Comparison of ENCODE assay signal across 8 cellular contexts in the genomic region with DNA sequence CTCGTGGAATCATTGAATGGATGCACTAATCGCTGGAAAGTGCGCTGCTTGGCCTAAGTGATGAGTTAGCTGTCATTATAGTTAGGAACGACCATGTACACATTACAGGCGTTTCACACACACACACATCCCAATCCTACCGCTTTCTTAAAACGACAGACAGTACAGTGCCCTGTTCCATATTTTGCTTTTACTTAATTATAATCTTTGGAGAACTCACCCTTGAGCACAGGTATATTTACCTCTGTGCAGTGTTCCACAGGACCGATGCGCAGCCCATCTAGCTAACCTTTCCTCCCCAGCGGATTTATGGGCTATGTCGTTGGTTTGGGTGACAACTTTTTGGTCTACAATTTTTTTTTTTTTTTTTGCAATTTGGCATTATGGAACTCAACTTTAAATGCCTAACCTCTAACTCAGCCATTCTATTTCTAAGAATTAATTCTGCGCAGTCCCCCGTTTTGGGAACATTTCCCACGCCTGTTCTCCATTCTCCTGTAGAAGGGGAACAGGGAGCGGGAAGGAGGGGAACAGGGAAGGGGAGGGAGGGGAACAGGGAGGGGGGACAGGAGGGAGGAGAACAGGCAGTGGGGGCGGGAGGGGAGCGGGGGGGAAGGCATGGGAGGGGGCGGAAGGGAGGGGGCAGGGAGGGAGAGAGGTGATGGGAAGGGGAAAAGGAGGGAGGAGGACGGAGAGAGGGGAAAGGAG. TPM values are rescaled to one million over a fixed set of nuclear protein-coding genes. Genes with fewer than 3 reads are reported as not detected.
A peak's percentile ranks its signal among the peaks of the same experiment; 100 is the strongest.
DNase-seq lines count a peak whose midpoint lies in the region; ATAC-seq lines count a peak whose summit lies in the region.

No MANE protein-coding gene starts in this region.

- WGBS in right cardiac atrium, result 38% methylated on average over 19 of the region's 19 CpGs

- peak overlapping the region; percentile 52 for H3K4me3 Mint-ChIP-seq in activated CD4-positive, alpha-beta T cell treated with anti-CD3 and anti-CD28 coated beads, Interleukin-2, amount 10 ng/mL, durations not matched to agents 24 days and 14 days
- H3K4me3 Mint-ChIP-seq in T-helper 17 cell, result peak overlapping the region; percentile 31

- H3K9me3 Mint-ChIP-seq in activated CD4-positive, alpha-beta T cell treated with anti-CD3 and anti-CD28 coated beads, Interleukin-2, amount 10 ng/mL, durations not matched to agents 24 days and 14 days, result no peaks in the 10 kb centered on the region

- peak overlapping the region in 1 of 2 donors; percentile 2 for H3K9ac ChIP-seq in stomach smooth muscle (ENCODE audit: low read length in 2 of 2)

- peaks cover 3% of the 10 kb centered on the region for H3K4me1 ChIP-seq in right cardiac atrium (ENCODE audit: control insufficient read depth, insufficient read depth, low read length)
- peaks cover 19% of the 10 kb centered on the region for H3K4me1 ChIP-seq in stomach smooth muscle (ENCODE audit: control insufficient read depth, insufficient read depth, low read length)

- no peak for DNase-seq in activated CD4-positive, alpha-beta T cell treated with anti-CD3 and anti-CD28 coated beads, Interleukin-2, amount 10 ng/mL, durations not matched to agents 24 days and 14 days
- no peak for DNase-seq in activated CD4-positive, alpha-beta T cell treated with anti-CD3 and anti-CD28 coated beads for 1 hour
- DNase-seq in T-helper 17 cell, result no peak
- no peak for DNase-seq in right cardiac atrium
- no peak for DNase-seq in COLO829 (ENCODE audit: low spot score)
- no peak for DNase-seq in NCI-H2196 (lab: John Stamatoyannopoulos, UW; ENCODE audit: unreplicated experiment)

- H3K27ac Mint-ChIP-seq in activated CD4-positive, alpha-beta T cell treated with anti-CD3 and anti-CD28 coated beads, Interleukin-2, amount 10 ng/mL, durations not matched to agents 24 days and 14 days, result no peak overlapping the region
- no peak overlapping the region for H3K27ac Mint-ChIP-seq in T-helper 17 cell

- H3K27ac ChIP-seq in right cardiac atrium (ENCODE audit: low read length) (no peak overlapping the region), stomach smooth muscle (ENCODE audit: low read length) (peak overlapping the region; percentile 53)

- no peaks in the 10 kb centered on the region for H3K36me3 Mint-ChIP-seq in activated CD4-positive, alpha-beta T cell treated with anti-CD3 and anti-CD28 coated beads, Interleukin-2, amount 10 ng/mL, durations not matched to agents 24 days and 14 days (ENCODE audit: low read depth)
- no peaks in the 10 kb centered on the region for H3K36me3 Mint-ChIP-seq in T-helper 17 cell (ENCODE audit: low read depth)

- H3K9me3 ChIP-seq in T-helper 17 cell (ENCODE audit: control insufficient read depth, low read length, poor library complexity, severe bottlenecking) (no peaks in the 10 kb centered on the region), right cardiac atrium (ENCODE audit: control insufficient read depth, low read length) (no peaks in the 10 kb centered on the region), stomach smooth muscle (ENCODE audit: control insufficient read depth in 2 of 2, low read length in 2 of 2) (no peaks in the 10 kb centered on the region)

- intact Hi-C loops in activated CD4-positive, alpha-beta T cell treated with anti-CD3 and anti-CD28 coated beads, Interleukin-2, amount 10 ng/mL, durations not matched to agents 24 days and 14 days (cut with micrococcal nuclease), result loop anchor here (1.0 kb wide), 2 partner anchors 36 to 296 kb away; a partner anchor contains a TSS
- intact Hi-C loops in right cardiac atrium (cut with DNase I), result loop anchor here in 1 of 4 donors (5.0 kb wide), 1 partner anchor 34 kb away; a partner anchor contains a TSS

- H3K27me3 ChIP-seq in right cardiac atrium (ENCODE audit: control insufficient read depth, insufficient read depth) (no peaks in the 10 kb centered on the region), stomach smooth muscle (ENCODE audit: control insufficient read depth in 1 of 2, insufficient read depth in 2 of 2, low read length in 2 of 2) (no peaks in the 10 kb centered on the region)

- peak overlapping the region; percentile 40 for H3K4me3 ChIP-seq in right cardiac atrium (ENCODE audit: low read length)
- no peak overlapping the region for H3K4me3 ChIP-seq in stomach smooth muscle (ENCODE audit: low read length in 2 of 2)

- H3K4me1 Mint-ChIP-seq in activated CD4-positive, alpha-beta T cell treated with anti-CD3 and anti-CD28 coated beads, Interleukin-2, amount 10 ng/mL, durations not matched to agents 24 days and 14 days, result peaks cover 8% of the 10 kb centered on the region
- H3K4me1 Mint-ChIP-seq in T-helper 17 cell, result peaks cover 21% of the 10 kb centered on the region

- peaks cover 0 to 2% of the 10 kb centered on the region in 2 donors for H3K36me3 ChIP-seq in stomach smooth muscle (ENCODE audit: control insufficient read depth in 2 of 2, insufficient read depth in 2 of 2, low read length in 2 of 2)

- no peaks in the 10 kb centered on the region for H3K27me3 Mint-ChIP-seq in activated CD4-positive, alpha-beta T cell treated with anti-CD3 and anti-CD28 coated beads, Interleukin-2, amount 10 ng/mL, durations not matched to agents 24 days and 14 days
- H3K27me3 Mint-ChIP-seq in T-helper 17 cell, result no peaks in the 10 kb centered on the region

- no peak for ATAC-seq in T-helper 17 cell
- no peak for ATAC-seq in right cardiac atrium
- ATAC-seq in HG03095 (IDR thresholded peaks at IDR 0.05; ENCODE audit: unreplicated experiment), result no peak

RNA-seq across cellular contexts. Expression of a gene that starts 0.7 kb away (rescaled TPM):
- 25.3 and 25.7 TPM in 2 replicates for total RNA-seq in activated CD4-positive, alpha-beta T cell treated with anti-CD3 and anti-CD28 coated beads, Interleukin-2, amount 10 ng/mL, durations not matched to agents 24 days and 14 days
- total RNA-seq in T-helper 17 cell (10 to 100 TPM; 91.9 to 97.2 TPM), right cardiac atrium (10 to 100 TPM; 33.4 to 51.3 (median 48.0) TPM)
- polyA plus RNA-seq in right cardiac atrium, result 29.4 TPM

RNA-seq across cellular contexts. Expression of a gene that starts 35.3 kb away (rescaled TPM):
- total RNA-seq in activated CD4-positive, alpha-beta T cell treated with anti-CD3 and anti-CD28 coated beads, Interleukin-2, amount 10 ng/mL, durations not matched to agents 24 days and 14 days, result 91.6 and 97.0 TPM in 2 replicates
- total RNA-seq in T-helper 17 cell (10 to 100 TPM; 23.6 TPM), right cardiac atrium (10 to 100 TPM in 1 of 4 donors, 1 to 10 TPM in 3; 7.2 to 13.7 (median 7.9) TPM)
- polyA plus RNA-seq in right cardiac atrium, result 7.2 TPM

RNA-seq across cellular contexts. Expression of a gene that starts 56.0 kb away (rescaled TPM):
- total RNA-seq in activated CD4-positive, alpha-beta T cell treated with anti-CD3 and anti-CD28 coated beads, Interleukin-2, amount 10 ng/mL, durations not matched to agents 24 days and 14 days, result 66.2 and 66.5 TPM in 2 replicates
- total RNA-seq in T-helper 17 cell (10 to 100 TPM; 67.4 to 79.0 TPM), right cardiac atrium (10 to 100 TPM; 15.5 to 21.6 (median 18.1) TPM)
- 10.1 TPM for polyA plus RNA-seq in right cardiac atrium
